In genomic region chr1:150881331-150882070, GRCh38 we compare ENCODE assay signal across 15 cellular contexts. TPM values are rescaled to one million over a fixed set of nuclear protein-coding genes. Genes with fewer than 3 reads are reported as not detected.
DNase-seq lines count a peak whose midpoint lies in the region; ATAC-seq, FAIRE-seq and TF ChIP-seq lines count a peak whose summit lies in the region.
"Had no signal": no experiment of that assay in that cellular context is flagged by ENCODE, and none has a peak within 500 bp of the region (broad histone marks: within the 10 kb centered on the region; RNA-seq: fewer than 3 reads in every experiment).

No MANE protein-coding gene starts in this region.

- no peak overlapping the region for H3K4me3 Mint-ChIP-seq in activated naive CD4-positive, alpha-beta T cell treated with anti-CD3 and anti-CD28 coated beads, Interleukin-2, amount 50 U/mL, for 24 hours
- no peak overlapping the region for H3K4me3 Mint-ChIP-seq in activated naive CD4-positive, alpha-beta T cell treated with anti-CD3 and anti-CD28 coated beads for 36 hours

- H3K9me3 ChIP-seq in K562 (replicated peaks; ENCODE audit: control insufficient read depth, insufficient read depth, low read depth, low read length) (no peaks in the 10 kb centered on the region), upper lobe of right lung (no peaks in the 10 kb centered on the region)

- POLR2A ChIA-PET in K562 (lab: Yijun Ruan, JAX) = no interaction called here

- H3K27me3 ChIP-seq in K562 (ENCODE audit: control insufficient read depth in 2 of 2, insufficient read depth in 2 of 2, low read length in 2 of 2) (no peaks in the 10 kb centered on the region), kidney epithelial cell (ENCODE audit: control insufficient read depth, insufficient read depth, low read length) (no peaks in the 10 kb centered on the region), upper lobe of right lung (no peaks in the 10 kb centered on the region)

- no peak overlapping the region for H3K9ac ChIP-seq in K562 (ENCODE audit: insufficient read depth in 1 of 2, low read depth in 2 of 2, low read length in 2 of 2)

- H3K36me3 Mint-ChIP-seq in activated naive CD4-positive, alpha-beta T cell treated with anti-CD3 and anti-CD28 coated beads, Interleukin-2, amount 50 U/mL, for 24 hours = no peaks in the 10 kb centered on the region
- no peaks in the 10 kb centered on the region for H3K36me3 Mint-ChIP-seq in activated naive CD4-positive, alpha-beta T cell treated with anti-CD3 and anti-CD28 coated beads for 36 hours (ENCODE audit: low read depth)

- no peaks in the 10 kb centered on the region for H3K9me3 Mint-ChIP-seq in activated naive CD4-positive, alpha-beta T cell treated with anti-CD3 and anti-CD28 coated beads, Interleukin-2, amount 50 U/mL, for 24 hours
- H3K9me3 Mint-ChIP-seq in activated naive CD4-positive, alpha-beta T cell treated with anti-CD3 and anti-CD28 coated beads for 36 hours = no peaks in the 10 kb centered on the region

- no peak for TF ChIP-seq POLR2A in K562 (conservative IDR thresholded peaks at IDR 0.05)

- H3K27ac ChIP-seq in K562 (ENCODE audit: extremely low read depth, low read depth, low read length) (no peak overlapping the region), upper lobe of right lung (peak overlapping the region; percentile 48)

- no peaks in the 10 kb centered on the region for H3K9me1 ChIP-seq in K562 (ENCODE audit: control insufficient read depth, insufficient read depth, low read length)

- H3K79me2 ChIP-seq in K562 (ENCODE audit: control insufficient read depth, insufficient read depth, low read length) = no peaks in the 10 kb centered on the region

- no peaks in the 10 kb centered on the region for H3K27me3 Mint-ChIP-seq in activated naive CD4-positive, alpha-beta T cell treated with anti-CD3 and anti-CD28 coated beads, Interleukin-2, amount 50 U/mL, for 24 hours
- no peaks in the 10 kb centered on the region for H3K27me3 Mint-ChIP-seq in activated naive CD4-positive, alpha-beta T cell treated with anti-CD3 and anti-CD28 coated beads for 36 hours (ENCODE audit: low read depth)

- H4K20me1 ChIP-seq in K562 (replicated peaks; ENCODE audit: control insufficient read depth, insufficient read depth, low read length) = no peaks in the 10 kb centered on the region

- peak overlapping the region; percentile 30 for H3K27ac Mint-ChIP-seq in activated naive CD4-positive, alpha-beta T cell treated with anti-CD3 and anti-CD28 coated beads, Interleukin-2, amount 50 U/mL, for 24 hours
- H3K27ac Mint-ChIP-seq in activated naive CD4-positive, alpha-beta T cell treated with anti-CD3 and anti-CD28 coated beads for 36 hours = no peak overlapping the region

- CTCF ChIA-PET in activated naive CD4-positive, alpha-beta T cell treated with anti-CD3 and anti-CD28 coated beads for 36 hours (lab: Charles Lee) = no interaction called here
- CTCF ChIA-PET in K562 (lab: Yijun Ruan, JAX; ENCODE audit: low intra/inter-chr PET ratio) = no interaction called here

- TF ChIP-seq RAD21 in K562 (CRISPR knock-in tag; conservative IDR thresholded peaks at IDR 0.05 in 1 of 2, IDR thresholded peaks at IDR 0.05 in 1 of 2) = no peak

- FAIRE-seq in K562 (lab: Jason Lieb, UNC) = no peak
- FAIRE-seq: GM12892, H1, small intestine had no signal

- intact Hi-C loops in activated naive CD4-positive, alpha-beta T cell treated with anti-CD3 and anti-CD28 coated beads for 36 hours (cut with micrococcal nuclease) = no loop called here
- intact Hi-C loops in K562 (cut with micrococcal nuclease) = no loop called here
- intact Hi-C loops in upper lobe of right lung (cut with DNase I) = no loop called here

- no TSS peak for BruUV-seq in K562 (replicated peaks; lab: Mats Ljungman, UMichigan)

- in situ Hi-C loops in K562 (cut with MboI) (no loop called here), G401 (cut with HindIII; ENCODE audit: low sequenced_read_pairs) (no loop called here)

- no peak for DNase-seq in activated naive CD4-positive, alpha-beta T cell treated with anti-CD3 and anti-CD28 coated beads for 36 hours
- DNase-seq in K562 (ENCODE audit: extremely low read depth in 1 of 4, low spot score in 3 of 4) (no peak), kidney epithelial cell (ENCODE audit: low read depth) (peak; percentile 7), upper lobe of right lung (no peak), G401 (ENCODE audit: low spot score) (no peak), NCI-H1930 (lab: John Stamatoyannopoulos, UW) (no peak)
- DNase-seq in stimulated activated naive CD4-positive, alpha-beta T cell treated with Interleukin-2 at 50 U/mL for 16 hours (lab: John Stamatoyannopoulos, UW) = no peak
- DNase-seq: 8988T; activated CD4-positive, CD25-positive, alpha-beta regulatory T cell; NCI-H82; small intestine had no signal

- no peak overlapping the region for H3K4me3 ChIP-seq in K562
- H3K4me3 ChIP-seq in kidney epithelial cell (ENCODE audit: low read depth, low read length) = no peak overlapping the region
- H3K4me3 ChIP-seq in upper lobe of right lung = no peak overlapping the region

- H2AFZ ChIP-seq in K562 (ENCODE audit: low read depth, low read length) = peak overlapping the region; percentile 45

- TF ChIP-seq CTCF in K562 (IDR thresholded peaks at IDR 0.05 in 2 of 3, conservative IDR thresholded peaks at IDR 0.05 in 1 of 3; ENCODE audit: insufficient read depth in 2 of 3, low read depth in 1 of 3, low read length in 3 of 3) = no peak
- TF ChIP-seq CTCF in kidney epithelial cell (IDR thresholded peaks at IDR 0.05; ENCODE audit: insufficient read depth, low read length, poor library complexity, severe bottlenecking) = no peak
- no peak for TF ChIP-seq CTCF in upper lobe of right lung (IDR thresholded peaks at IDR 0.05)

- H3K4me1 ChIP-seq in K562 (replicated peaks in 1 of 2; ENCODE audit: control insufficient read depth in 2 of 2, insufficient read depth in 2 of 2, low read length in 2 of 2) (peaks cover 0 to 4% of the 10 kb centered on the region in 2 experiments; a peak in 2 of 5 replicates), upper lobe of right lung (no peaks in the 10 kb centered on the region)

- ATAC-seq in K562 = no peak
- ATAC-seq in upper lobe of right lung = peak; percentile 70

- peaks cover 7% of the 10 kb centered on the region for H3K4me1 Mint-ChIP-seq in activated naive CD4-positive, alpha-beta T cell treated with anti-CD3 and anti-CD28 coated beads, Interleukin-2, amount 50 U/mL, for 24 hours
- peaks cover 8% of the 10 kb centered on the region for H3K4me1 Mint-ChIP-seq in activated naive CD4-positive, alpha-beta T cell treated with anti-CD3 and anti-CD28 coated beads for 36 hours (ENCODE audit: low read depth)

- H3K36me3 ChIP-seq in K562 (ENCODE audit: control insufficient read depth, insufficient read depth, low read length) = no peaks in the 10 kb centered on the region
- no peaks in the 10 kb centered on the region for H3K36me3 ChIP-seq in kidney epithelial cell (ENCODE audit: control insufficient read depth, insufficient read depth, low read length)
- H3K36me3 ChIP-seq in upper lobe of right lung = no peaks in the 10 kb centered on the region

- WGBS in K562 (ENCODE audit: insufficient coverage, low coverage, missing lambda C conversion rate) = 56% methylated on average over 2 of the region's 2 CpGs

- H3K4me2 ChIP-seq in K562 (ENCODE audit: insufficient read depth, low read length) = no peak overlapping the region

- TF ChIP-seq EP300 in K562 (IDR thresholded peaks at IDR 0.05; ENCODE audit: low read length) = no peak

RNA-seq across cellular contexts. Expression of gene ARNT, which starts 5.1 kb away (rescaled TPM):
- total RNA-seq in activated naive CD4-positive, alpha-beta T cell treated with anti-CD3 and anti-CD28 coated beads for 36 hours = 10 to 100 TPM; 28.8 to 28.9 TPM
- 58.0 and 102 TPM in 2 replicates for total RNA-seq in K562 (2011; cell fraction: chromatin; rRNA removed; ENCODE audit: low replicate concordance)
- 29.4 and 37.9 TPM in 2 replicates for total RNA-seq in K562 (2011; cell fraction: nucleolus; rRNA removed)
- total RNA-seq in K562 (2011; cell fraction: nucleoplasm; rRNA removed) = 63.1 and 95.9 TPM in 2 replicates
- total RNA-seq in K562 (2014; rRNA removed) (22.9 and 26.0 TPM in 2 replicates), K562 (2014; rRNA removed; fragmentation: Illumina TruSeq; extraction: Trizol) (25.4 and 33.8 TPM in 2 replicates), K562 (2015; rRNA removed; fragmentation: Illumina TruSeq; extraction: Trizol) (24.1 and 24.5 TPM in 2 replicates), K562 (2021) (28.3 and 29.2 TPM in 2 replicates), kidney epithelial cell (17.5 and 24.3 TPM in 2 replicates), upper lobe of right lung (53.8 TPM)
- polyA plus RNA-seq in K562 (2011; rRNA removed) (40.2 and 41.8 TPM in 2 replicates), K562 (2014; fragmentation: Illumina TruSeq; extraction: Trizol) (33.5 and 35.0 TPM in 2 replicates), K562 (2014; fragmentation: Nextera tagmentation; extraction: Ambion mirVana) (10 to 100 TPM in 1 of 2 experiments, 1 to 10 TPM in 1; 7.4 to 19.9 TPM), K562 (2014; rRNA removed) (21.9 and 23.9 TPM in 2 replicates)
- 30.1 and 33.6 TPM in 2 replicates for polyA plus RNA-seq in K562 (2011; cell fraction: cytosol; rRNA removed)
- 47.7 and 48.1 TPM in 2 replicates for polyA plus RNA-seq in K562 (2011; cell fraction: nucleus; rRNA removed)
- 21.9 and 35.8 TPM in 2 replicates for polyA plus RNA-seq in K562 (2012)
- 64.6 and 65.9 TPM in 2 replicates for polyA minus RNA-seq in K562 (2011; rRNA and poly(A)+ RNA removed)
- 26.5 and 27.6 TPM in 2 replicates for polyA minus RNA-seq in K562 (2011; cell fraction: cytosol; rRNA and poly(A)+ RNA removed)
- polyA minus RNA-seq in K562 (2011; cell fraction: nucleus; rRNA and poly(A)+ RNA removed) = 18.3 and 34.0 TPM in 2 replicates
- total RNA-seq in G401 (2014; rRNA removed; shearing (Covaris generic)) = 16.7 and 24.9 TPM in 2 replicates

RNA-seq across cellular contexts. Expression of gene CTXND2, which starts 5.4 kb away (rescaled TPM):
- not detected for total RNA-seq in activated naive CD4-positive, alpha-beta T cell treated with anti-CD3 and anti-CD28 coated beads for 36 hours
- not detected in 2 replicates for total RNA-seq in K562 (2011; cell fraction: chromatin; rRNA removed; ENCODE audit: low replicate concordance)
- not detected in 2 replicates for total RNA-seq in K562 (2011; cell fraction: nucleolus; rRNA removed)
- not detected in 2 replicates for total RNA-seq in K562 (2011; cell fraction: nucleoplasm; rRNA removed)
- total RNA-seq in K562 (2014; rRNA removed) = not detected in 2 replicates
- total RNA-seq in K562 (2014; rRNA removed; fragmentation: Illumina TruSeq; extraction: Trizol) = not detected in 2 replicates
- total RNA-seq in K562 (2015; rRNA removed; fragmentation: Illumina TruSeq; extraction: Trizol) = not detected in 2 replicates
- total RNA-seq in K562 (2021) = not detected in 2 replicates
- not detected in 2 replicates for polyA plus RNA-seq in K562 (2011; rRNA removed)
- 0.07 TPM in 1 of 2 replicates, not detected in the other for polyA plus RNA-seq in K562 (2011; cell fraction: cytosol; rRNA removed)
- not detected in 2 replicates for polyA plus RNA-seq in K562 (2011; cell fraction: nucleus; rRNA removed)
- not detected in 2 replicates for polyA plus RNA-seq in K562 (2012)
- polyA plus RNA-seq in K562 (2014; fragmentation: Illumina TruSeq; extraction: Trizol) = not detected in 2 replicates
- polyA plus RNA-seq in K562 (2014; fragmentation: Nextera tagmentation; extraction: Ambion mirVana) = not detected
- polyA plus RNA-seq in K562 (2014; rRNA removed) = not detected in 2 replicates
- polyA minus RNA-seq in K562 (2011; rRNA and poly(A)+ RNA removed) = not detected in 2 replicates
- not detected in 2 replicates for polyA minus RNA-seq in K562 (2011; cell fraction: cytosol; rRNA and poly(A)+ RNA removed)
- not detected in 2 replicates for polyA minus RNA-seq in K562 (2011; cell fraction: nucleus; rRNA and poly(A)+ RNA removed)
- total RNA-seq in kidney epithelial cell = not detected in 2 replicates
- total RNA-seq in upper lobe of right lung = not detected
- total RNA-seq in G401 (2014; rRNA removed; shearing (Covaris generic)) = not detected in 2 replicates
- total RNA-seq: H1, subcutaneous adipose tissue had no signal
- polyA plus RNA-seq: H1, small intestine had no signal

RNA-seq across cellular contexts. Expression of gene SETDB1, which starts 44.7 kb away (rescaled TPM):
- total RNA-seq in activated naive CD4-positive, alpha-beta T cell treated with anti-CD3 and anti-CD28 coated beads for 36 hours = 10 to 100 TPM; 40.4 to 44.7 TPM
- total RNA-seq in K562 (2011; cell fraction: chromatin; rRNA removed; ENCODE audit: low replicate concordance) = 217 and 258 TPM in 2 replicates
- 89.1 and 94.5 TPM in 2 replicates for total RNA-seq in K562 (2011; cell fraction: nucleolus; rRNA removed)
- 122 and 127 TPM in 2 replicates for total RNA-seq in K562 (2011; cell fraction: nucleoplasm; rRNA removed)
- total RNA-seq in K562 (2014; rRNA removed) = 24.0 and 33.0 TPM in 2 replicates
- total RNA-seq in K562 (2014; rRNA removed; fragmentation: Illumina TruSeq; extraction: Trizol) = 44.5 and 48.9 TPM in 2 replicates
- 38.0 and 38.2 TPM in 2 replicates for total RNA-seq in K562 (2015; rRNA removed; fragmentation: Illumina TruSeq; extraction: Trizol)
- 43.8 and 46.3 TPM in 2 replicates for total RNA-seq in K562 (2021)
- 64.4 and 66.9 TPM in 2 replicates for polyA plus RNA-seq in K562 (2011; rRNA removed)
- polyA plus RNA-seq in K562 (2011; cell fraction: cytosol; rRNA removed) = 26.5 and 39.1 TPM in 2 replicates
- polyA plus RNA-seq in K562 (2011; cell fraction: nucleus; rRNA removed) = 77.6 and 108 TPM in 2 replicates
- 35.4 and 36.2 TPM in 2 replicates for polyA plus RNA-seq in K562 (2012)
- 43.9 and 50.1 TPM in 2 replicates for polyA plus RNA-seq in K562 (2014; fragmentation: Illumina TruSeq; extraction: Trizol)
- polyA plus RNA-seq in K562 (2014; fragmentation: Nextera tagmentation; extraction: Ambion mirVana) = 10 to 100 TPM; 21.5 to 21.8 TPM
- polyA plus RNA-seq in K562 (2014; rRNA removed) = 36.3 and 42.0 TPM in 2 replicates
- 128 and 129 TPM in 2 replicates for polyA minus RNA-seq in K562 (2011; rRNA and poly(A)+ RNA removed)
- polyA minus RNA-seq in K562 (2011; cell fraction: cytosol; rRNA and poly(A)+ RNA removed) = 31.8 and 36.6 TPM in 2 replicates
- polyA minus RNA-seq in K562 (2011; cell fraction: nucleus; rRNA and poly(A)+ RNA removed) = 26.4 and 49.3 TPM in 2 replicates
- total RNA-seq in kidney epithelial cell = 24.2 and 25.5 TPM in 2 replicates
- total RNA-seq in upper lobe of right lung = 45.8 TPM
- 28.2 and 33.5 TPM in 2 replicates for total RNA-seq in G401 (2014; rRNA removed; shearing (Covaris generic))
